Comparison of ENCODE assay signal across 10 cellular contexts in genomic region chr10:84548869-84549268, GRCh38.
A peak's percentile ranks its signal among the peaks of the same experiment; 100 is the strongest.
DNase-seq lines count a peak whose midpoint lies in the region; ATAC-seq, FAIRE-seq and TF ChIP-seq lines count a peak whose summit lies in the region.
"Had no signal": no experiment of that assay in that cellular context is flagged by ENCODE, and none has a peak within 500 bp of the region (broad histone marks: within the 10 kb centered on the region; RNA-seq: fewer than 3 reads in every experiment).

No MANE protein-coding gene starts in this region.

- no peak overlapping the region for H3K4me2 ChIP-seq in trophoblast cell (ENCODE audit: low read length)

- no peak overlapping the region for H3K18ac ChIP-seq in trophoblast cell (ENCODE audit: low read length)

- no peak overlapping the region for H2AFZ ChIP-seq in trophoblast cell (ENCODE audit: insufficient read depth, low read length, poor library complexity)

- peak; percentile 38 for TF ChIP-seq CTCF in bronchial epithelial cell (IDR thresholded peaks at IDR 0.05; ENCODE audit: insufficient read depth, low read length, severe bottlenecking)
- TF ChIP-seq CTCF in neural crest cell (conservative IDR thresholded peaks at IDR 0.05), result peak; percentile 35

- no peak overlapping the region for H4K12ac ChIP-seq in trophoblast cell (ENCODE audit: low read depth, low read length)

- no peak overlapping the region for H2BK120ac ChIP-seq in trophoblast cell (ENCODE audit: insufficient read depth, low read length, poor library complexity)

- H3K4me1 Mint-ChIP-seq in neural crest cell, result no peaks in the 10 kb centered on the region

- H3K4me3 ChIP-seq in bronchial epithelial cell (ENCODE audit: low read depth, low read length) (no peak overlapping the region), trophoblast cell (ENCODE audit: low read depth, low read length) (no peak overlapping the region)

- H3K36me3 ChIP-seq in bronchial epithelial cell (ENCODE audit: control insufficient read depth, insufficient read depth, low read length) (no peaks in the 10 kb centered on the region), trophoblast cell (ENCODE audit: control insufficient read depth in 1 of 2, insufficient read depth in 2 of 2, low read length in 2 of 2) (no peaks in the 10 kb centered on the region)

- H3K79me1 ChIP-seq in trophoblast cell (ENCODE audit: low read length), result no peaks in the 10 kb centered on the region

- H4K91ac ChIP-seq in trophoblast cell (ENCODE audit: low read depth, low read length), result no peak overlapping the region

- peaks cover 25% of the 10 kb centered on the region for H3K27me3 Mint-ChIP-seq in neural crest cell (ENCODE audit: low read depth)

- peak; percentile 35 for ATAC-seq in HG02885 (IDR thresholded peaks at IDR 0.05; ENCODE audit: poor library complexity, unreplicated experiment)

- no peak overlapping the region for H3K27ac ChIP-seq in trophoblast cell (ENCODE audit: low read depth, low read length)

- no peak overlapping the region for H3K27ac Mint-ChIP-seq in neural crest cell (ENCODE audit: unreplicated experiment)

- WGBS in trophoblast cell (ENCODE audit: extremely low coverage, insufficient coverage, insufficient read length), result no CpG with 5 or more reads among the region's 5 CpGs

- H3K4me1 ChIP-seq in trophoblast cell (ENCODE audit: control insufficient read depth in 1 of 2, insufficient read depth in 2 of 2, low read length in 2 of 2), result no peaks in the 10 kb centered on the region

- H3K9me3 ChIP-seq in trophoblast cell (ENCODE audit: insufficient read depth, low read depth, low read length), result no peaks in the 10 kb centered on the region

- no peaks in the 10 kb centered on the region for H3K9me3 Mint-ChIP-seq in neural crest cell

- no peak overlapping the region for H3K9ac ChIP-seq in trophoblast cell (ENCODE audit: low read length)

- H3K4ac ChIP-seq in trophoblast cell (ENCODE audit: low read depth, low read length), result no peak overlapping the region

- FAIRE-seq in bronchial epithelial cell (lab: Jason Lieb, UNC), result no peak

- no peak overlapping the region for H2BK5ac ChIP-seq in trophoblast cell (ENCODE audit: low read depth, low read length, poor library complexity)

- no peaks in the 10 kb centered on the region for H3K36me3 Mint-ChIP-seq in neural crest cell (ENCODE audit: low read depth)

- no peak overlapping the region for H3K23ac ChIP-seq in trophoblast cell (ENCODE audit: low read length)

- H3K14ac ChIP-seq in trophoblast cell (ENCODE audit: low read length), result no peak overlapping the region

- H2BK12ac ChIP-seq in trophoblast cell (ENCODE audit: low read length), result no peak overlapping the region

- no peak overlapping the region for H4K8ac ChIP-seq in trophoblast cell (ENCODE audit: low read depth, low read length)

- no peak overlapping the region for H2AK5ac ChIP-seq in trophoblast cell (ENCODE audit: low read length)

- no peak overlapping the region for H3K4me3 Mint-ChIP-seq in neural crest cell

- DNase-seq in NCI-H2227 (lab: John Stamatoyannopoulos, UW; ENCODE audit: unreplicated experiment) (peak; percentile 5), NCI-H2227 treated with DMSO at 0.1 percent for 48 hours (lab: John Stamatoyannopoulos, UW) (no peak), bronchial epithelial cell (ENCODE audit: low read depth) (no peak), neural crest cell (ENCODE audit: low read depth, low spot score) (no peak), NCI-H446 treated with DMSO at 0.1 percent for 48 hours (lab: John Stamatoyannopoulos, UW) (no peak), HT-29 (ENCODE audit: low spot score) (no peak), trophoblast cell (no peak)
- DNase-seq: KG1, T-helper 1 cell had no signal

- no peaks in the 10 kb centered on the region for H3K79me2 ChIP-seq in trophoblast cell (ENCODE audit: control insufficient read depth, insufficient read depth, low read length, poor library complexity)

- H3K27me3 ChIP-seq in bronchial epithelial cell (ENCODE audit: control insufficient read depth, insufficient read depth, low read length) (no peaks in the 10 kb centered on the region), trophoblast cell (ENCODE audit: insufficient read depth, low read length) (no peaks in the 10 kb centered on the region)
